ENCODE assay signal across 8 cellular contexts in the genomic region with DNA sequence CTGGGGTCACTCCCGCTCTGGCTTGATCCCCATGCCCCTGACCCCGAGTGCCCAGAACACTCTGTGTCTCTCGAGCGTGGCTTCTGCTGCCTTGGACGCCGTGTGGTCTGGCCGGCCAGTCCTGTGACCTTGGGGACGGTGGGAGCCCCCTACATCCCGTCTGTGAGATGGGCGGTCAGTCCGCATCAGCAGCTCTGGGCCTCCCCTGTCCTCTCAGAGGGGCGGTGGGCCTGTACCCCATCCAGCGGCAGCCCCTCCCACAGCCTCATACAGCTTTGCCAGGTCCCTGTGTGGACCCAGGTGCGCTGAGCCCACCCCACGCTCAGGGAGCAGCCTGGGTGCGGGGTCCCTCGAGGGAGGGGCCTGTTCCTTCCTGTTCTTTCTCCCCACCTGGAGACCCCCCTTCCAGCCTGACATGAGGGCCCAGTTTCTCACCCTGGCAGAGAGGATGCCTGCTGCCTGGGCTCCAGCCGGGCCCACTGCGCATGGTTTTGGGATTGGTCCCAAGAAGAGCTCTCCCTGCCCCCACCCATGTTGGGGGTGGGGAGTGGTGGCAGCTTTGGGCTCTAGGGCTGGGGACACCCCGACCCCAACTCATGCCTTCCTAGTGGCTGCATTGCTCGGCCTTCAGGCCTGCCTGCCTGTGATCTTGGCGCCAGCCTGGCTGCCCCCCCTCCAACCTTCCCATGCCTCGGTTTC. TPM values are rescaled to one million over a fixed set of nuclear protein-coding genes. Genes with fewer than 3 reads are reported as not detected.
A peak's percentile ranks its signal among the peaks of the same experiment; 100 is the strongest.
DNase-seq lines count a peak whose midpoint lies in the region; ATAC-seq, FAIRE-seq and TF ChIP-seq lines count a peak whose summit lies in the region.

No MANE protein-coding gene starts in this region.

- H3K27ac ChIP-seq in SJSA1, result no peak overlapping the region
- peak overlapping the region; percentile 77 to 87 (median 83) for H3K27ac ChIP-seq in esophagus squamous epithelium
- no peak overlapping the region for H3K27ac ChIP-seq in pancreas

- H3K4me1 ChIP-seq in SJSA1 (replicated peaks), result peaks cover 22% of the 10 kb centered on the region
- peaks cover 31 to 42% (median 32%) of the 10 kb centered on the region in 3 donors for H3K4me1 ChIP-seq in esophagus squamous epithelium
- H3K4me1 ChIP-seq in pancreas, result peaks cover 0 to 13% (median 6%) of the 10 kb centered on the region in 3 donors

- H3K4me3 ChIP-seq in SJSA1 (peak overlapping the region; percentile 57), esophagus squamous epithelium (peak overlapping the region; percentile 63 to 89 (median 76)), pancreas (peak overlapping the region in 3 of 4 donors; percentile 68 to 78 (median 68))

- peak; percentile 52 for DNase-seq in D341Med (ENCODE audit: low spot score)
- no peak for DNase-seq in SJSA1 (ENCODE audit: low read depth in 1 of 2, low spot score in 2 of 2)
- DNase-seq in esophagus squamous epithelium (lab: John Stamatoyannopoulos, UW), result no peak
- peak in 2 of 6 donors; percentile 32 to 79 for DNase-seq in pancreas
- DNase-seq in cerebellar nuclear complex (lab: John Stamatoyannopoulos, UW), result no peak
- DNase-seq in NCI-H1048 (lab: John Stamatoyannopoulos, UW), result no peak
- no peak for DNase-seq in midbrain (lab: John Stamatoyannopoulos, UW)
- DNase-seq in middle frontal gyrus (ENCODE audit: extremely low spot score, low spot score), result no peak

- ATAC-seq in pancreas, result peak in 2 of 4 donors; percentile 1 to 5

- TF ChIP-seq POLR2A in esophagus squamous epithelium (IDR thresholded peaks at IDR 0.05), result no peak

- FAIRE-seq in pancreas (lab: Jason Lieb, UNC), result no peak

- intact Hi-C loops in esophagus squamous epithelium (cut with DNase I) (no loop called here), pancreas (cut with DNase I) (no loop called here)

- no peak for TF ChIP-seq CTCF in esophagus squamous epithelium (IDR thresholded peaks at IDR 0.05)
- TF ChIP-seq CTCF in pancreas (IDR thresholded peaks at IDR 0.05), result no peak

- WGBS in esophagus squamous epithelium, 2 donors, result 29 to 41% methylated on average over 7 to 9 of the region's 23 CpGs
- WGBS in pancreas, 2 donors, result 40 to 49% methylated on average over 23 of the region's 23 CpGs

- no peaks in the 10 kb centered on the region for H3K9me3 ChIP-seq in SJSA1 (replicated peaks)
- no peaks in the 10 kb centered on the region for H3K9me3 ChIP-seq in esophagus squamous epithelium
- H3K9me3 ChIP-seq in pancreas, result no peaks in the 10 kb centered on the region

- no peaks in the 10 kb centered on the region for H3K27me3 ChIP-seq in SJSA1 (replicated peaks)
- no peaks in the 10 kb centered on the region for H3K27me3 ChIP-seq in esophagus squamous epithelium
- no peaks in the 10 kb centered on the region for H3K27me3 ChIP-seq in pancreas

- H3K36me3 ChIP-seq in SJSA1, result peaks cover 19% of the 10 kb centered on the region; the same call in 1 of the 2 replicates
- H3K36me3 ChIP-seq in esophagus squamous epithelium, result peaks cover 0 to 16% (median 0%) of the 10 kb centered on the region in 3 donors
- no peaks in the 10 kb centered on the region for H3K36me3 ChIP-seq in pancreas

RNA-seq across cellular contexts. Expression of gene MTA1, which starts 1.5 kb away (rescaled TPM):
- 29.0 and 52.4 TPM in 2 replicates for total RNA-seq in SJSA1 (2014; rRNA removed; shearing (Covaris generic))
- 10 to 100 TPM; 19.9 to 64.7 (median 39.6) TPM for total RNA-seq in esophagus squamous epithelium
- total RNA-seq in pancreas, result 10 to 100 TPM; 34.8 to 68.6 (median 51.6) TPM
- 100 to 1,000 TPM; 115 to 138 TPM for polyA plus RNA-seq in pancreas

RNA-seq across cellular contexts. Expression of gene TEX22, which starts 22.8 kb away (rescaled TPM):
- total RNA-seq in SJSA1 (2014; rRNA removed; shearing (Covaris generic)), result 0.11 TPM in 1 of 2 replicates, not detected in the other
- total RNA-seq in esophagus squamous epithelium (under 1 TPM in 1 of 4 donors, not detected in 3; 0.57 TPM), pancreas (1 to 10 TPM in 4 of 6 donors, under 1 TPM in 2; 0.14 to 2.4 (median 1.5) TPM)
- under 1 TPM; 0.40 to 0.57 TPM for polyA plus RNA-seq in pancreas

RNA-seq across cellular contexts. Expression of gene CRIP2, which starts 53.5 kb away (rescaled TPM):
- 1.1 and 3.8 TPM in 2 replicates for total RNA-seq in SJSA1 (2014; rRNA removed; shearing (Covaris generic))
- total RNA-seq in esophagus squamous epithelium (100 to 1,000 TPM in 2 of 4 donors, 10 to 100 TPM in 2; 44.2 to 118 (median 80.7) TPM), pancreas (10 to 100 TPM; 12.9 to 37.4 (median 24.3) TPM)
- polyA plus RNA-seq in pancreas, result 100 to 1,000 TPM in 1 of 2 donors, 10 to 100 TPM in 1; 99.5 to 223 TPM

Comparison
In these comparisons a context has a peak if more than half of its experiments do, and no peak if none do; other contexts are left out.
1. H3K27ac ChIP-seq: peak in esophagus squamous epithelium (4 of 4); none in SJSA1 (single experiment) and pancreas (0 of 4).
2. Peak in every context shown above with its lines, with median percentiles within 50 percentile points of each other: H3K4me3 ChIP-seq.